21 cellular contexts compared by ENCODE assay signal in genomic region chr20:58545565-58546195, GRCh38. TPM values are rescaled to one million over a fixed set of nuclear protein-coding genes. Genes with fewer than 3 reads are reported as not detected.
"Had no signal": no experiment of that assay in that cellular context is flagged by ENCODE, and none has a peak within 500 bp of the region (broad histone marks: within the 10 kb centered on the region; RNA-seq: fewer than 3 reads in every experiment).

No MANE protein-coding gene starts in this region.

- H3K9me3 ChIP-seq: heart left ventricle, lower lobe of right lung, ovary, thyroid gland, vagina had no signal

- ATAC-seq: activated CD8-positive, alpha-beta T cell treated with anti-CD3 and anti-CD28 coated beads for 36 hours; activated naive CD4-positive, alpha-beta T cell treated with anti-CD3 and anti-CD28 coated beads, Interleukin-2, amount 50 U/mL, for 72 hours; activated T-cell treated with anti-CD3 and anti-CD28 coated beads, Interleukin-2, amount 50 U/mL, for 72 hours; heart left ventricle; left cardiac atrium; lower lobe of right lung; stimulated activated memory B cell treated with anti-CD40 and anti-IgM and Interleukin-4, amounts not matched to agents 10 μg/mL and 1 μg/mL and 100 μg/mL, for 72 hours had no signal

- H3K27ac ChIP-seq: heart left ventricle, lower lobe of right lung, ovary, thyroid gland, vagina had no signal

- H3K36me3 ChIP-seq: heart left ventricle, lower lobe of right lung, ovary, thyroid gland, vagina had no signal

- H3K4me1 ChIP-seq: heart left ventricle, lower lobe of right lung, thyroid gland had no signal

- DNase-seq: activated B cell treated with CpG ODN at 0.5 μM for 24 hours; activated CD4-positive, alpha-beta T cell treated with anti-CD3 and anti-CD28 coated beads for 48 hours; activated CD8-positive, alpha-beta memory T cell treated with anti-CD3 and anti-CD28 coated beads, Interleukin-2, amount 50 U/mL, for 4 hours; activated CD8-positive, alpha-beta T cell treated with anti-CD3 and anti-CD28 coated beads for 36 hours; activated gamma-delta T cell; activated T-cell treated with anti-CD3 and anti-CD28 coated beads, Interleukin-2, amount 50 U/mL, for 72 hours; cortex of kidney; effector CD4-positive, alpha-beta T cell; heart left ventricle; left cardiac atrium; lower lobe of right lung; ovary; stimulated activated CD4-positive, alpha-beta T cell treated with anti-CD3 and anti-CD28 coated beads, Interleukin-2, amount 100 ng/mL, for 48 hours; thyroid gland had no signal

- H3K4me3 ChIP-seq: heart left ventricle, lower lobe of right lung, ovary, thyroid gland, vagina had no signal

- H3K27me3 ChIP-seq: ovary, thyroid gland, vagina had no signal

RNA-seq across cellular contexts. Expression of gene APCDD1L, which starts 30.5 kb away (rescaled TPM):
- total RNA-seq: activated B cell treated with CpG ODN at 0.5 μM for 24 hours; activated CD8-positive, alpha-beta T cell treated with anti-CD3 and anti-CD28 coated beads for 36 hours; activated naive CD4-positive, alpha-beta T cell treated with anti-CD3 and anti-CD28 coated beads, Interleukin-2, amount 50 U/mL, for 72 hours; activated T-cell treated with anti-CD3 and anti-CD28 coated beads, Interleukin-2, amount 50 U/mL, for 72 hours; frontal cortex; lower lobe of right lung; mesothelial cell of epicardium; neural crest cell; T-helper 2 cell treated with Interferon-gamma antibody and Interleukin-4, amounts not matched to agents 100 ng/mL and 5 ng/mL, for 36 hours had no signal
